In genomic region chr22:31177420-31178162, GRCh38 we compare ENCODE assay signal across 11 cellular contexts. TPM values are rescaled to one million over a fixed set of nuclear protein-coding genes. Genes with fewer than 3 reads are reported as not detected.
DNase-seq lines count a peak whose midpoint lies in the region; TF ChIP-seq lines count a peak whose summit lies in the region.
"Had no signal": no experiment of that assay in that cellular context is flagged by ENCODE, and none has a peak within 500 bp of the region (broad histone marks: within the 10 kb centered on the region; RNA-seq: fewer than 3 reads in every experiment).

No MANE protein-coding gene starts in this region.

- peaks cover 19% of the 10 kb centered on the region for H3K4me1 Mint-ChIP-seq in Calu3 (ENCODE audit: low read depth, unreplicated experiment)
- H3K4me1 Mint-ChIP-seq: neural progenitor cell had no signal

- no peak overlapping the region for H3K4me3 Mint-ChIP-seq in Calu3 (ENCODE audit: low read depth, unreplicated experiment)
- H3K4me3 Mint-ChIP-seq: neural progenitor cell had no signal

- BruUV-seq in Calu3 (replicated peaks; lab: Mats Ljungman, UMichigan): no TSS peak

- no peaks in the 10 kb centered on the region for H3K27me3 ChIP-seq in tibial artery
- H3K27me3 ChIP-seq: neural progenitor cell had no signal

- peak; percentile 94 for DNase-seq in HPDE6-E6E7 (ENCODE audit: extremely low spot score)
- peak; percentile 61 for DNase-seq in amniotic stem cell (lab: John Stamatoyannopoulos, UW)
- peak; percentile 94 for DNase-seq in iris pigment epithelial cell (ENCODE audit: low read depth)
- DNase-seq in tibial artery: no peak
- no peak for DNase-seq in DMS153 (lab: John Stamatoyannopoulos, UW)
- DNase-seq in Calu3: no peak
- no peak for DNase-seq in NCI-H510A (lab: John Stamatoyannopoulos, UW)
- no peak for DNase-seq in cardiac septum (ENCODE audit: low spot score)
- DNase-seq: hippocampal formation, NCI-H524 treated with DMSO at 0.1 percent for 48 hours had no signal

- H3K36me3 ChIP-seq in tibial artery: peaks cover 4 to 11% (median 10%) of the 10 kb centered on the region in 3 donors
- H3K36me3 ChIP-seq: neural progenitor cell had no signal

- peaks cover 0 to 68% (median 38%) of the 10 kb centered on the region in 4 donors for H3K4me1 ChIP-seq in tibial artery
- H3K4me1 ChIP-seq: neural progenitor cell had no signal

- TF ChIP-seq CTCF in tibial artery (IDR thresholded peaks at IDR 0.05) (no peak), Calu3 (IDR thresholded peaks at IDR 0.05; ENCODE audit: unreplicated experiment) (no peak)

- H3K36me3 Mint-ChIP-seq in Calu3 (ENCODE audit: insufficient read depth, unreplicated experiment): no peaks in the 10 kb centered on the region

- no peak overlapping the region for H3K27ac Mint-ChIP-seq in Calu3 (ENCODE audit: unreplicated experiment)
- H3K27ac Mint-ChIP-seq: neural progenitor cell had no signal

- CTCF ChIA-PET in Calu3 (lab: Charles Lee): no interaction called here

- H3K27ac ChIP-seq in tibial artery: peak overlapping the region; percentile 45 to 63
- H3K27ac ChIP-seq: neural progenitor cell had no signal

- H3K4me3 ChIP-seq in tibial artery: no peak overlapping the region
- H3K4me3 ChIP-seq: neural progenitor cell had no signal

- H3K9me3 Mint-ChIP-seq in Calu3 (ENCODE audit: low read depth, unreplicated experiment): no peaks in the 10 kb centered on the region
- H3K9me3 Mint-ChIP-seq: neural progenitor cell had no signal

- intact Hi-C loops in tibial artery (cut with DNase I; ENCODE audit: low total_unique reads): no loop called here
- intact Hi-C loops in Calu3 (cut with micrococcal nuclease; ENCODE audit: unreplicated experiment): no loop called here
- intact Hi-C loops in cardiac septum (cut with DNase I): no loop called here

- H3K9me3 ChIP-seq in tibial artery: no peaks in the 10 kb centered on the region

- H3K27me3 Mint-ChIP-seq in Calu3 (ENCODE audit: unreplicated experiment): no peaks in the 10 kb centered on the region

RNA-seq across cellular contexts. Expression of gene RNF185, which starts 17.6 kb away (rescaled TPM):
- total RNA-seq in Calu3 (2022) (19.5 and 20.2 TPM in 2 replicates), cardiac septum (21.3 TPM)

RNA-seq across cellular contexts. Expression of gene LIMK2, which starts 34.5 kb away (rescaled TPM):
- total RNA-seq in Calu3 (2022): 59.9 and 60.7 TPM in 2 replicates
- 13.1 TPM for total RNA-seq in cardiac septum

RNA-seq across cellular contexts. Expression of gene PLA2G3, which starts 37.3 kb away (rescaled TPM):
- total RNA-seq in Calu3 (2022): not detected in 2 replicates
- total RNA-seq in cardiac septum: not detected

RNA-seq across cellular contexts. Expression of gene INPP5J, which starts 54.8 kb away (rescaled TPM):
- total RNA-seq in Calu3 (2022) (4.1 and 4.2 TPM in 2 replicates), cardiac septum (13.8 TPM)

Comparison
In these comparisons a context has a peak if more than half of its experiments do, and no peak if none do; other contexts are left out.
1. DNase-seq: peak in HPDE6-E6E7 (single experiment), amniotic stem cell (single experiment) and iris pigment epithelial cell (single experiment); none in tibial artery (0 of 2), DMS153 (single experiment), Calu3 (single experiment), NCI-H510A (single experiment) and cardiac septum (single experiment).